Comparison of ENCODE assay signal across 26 cellular contexts in the genomic region with DNA sequence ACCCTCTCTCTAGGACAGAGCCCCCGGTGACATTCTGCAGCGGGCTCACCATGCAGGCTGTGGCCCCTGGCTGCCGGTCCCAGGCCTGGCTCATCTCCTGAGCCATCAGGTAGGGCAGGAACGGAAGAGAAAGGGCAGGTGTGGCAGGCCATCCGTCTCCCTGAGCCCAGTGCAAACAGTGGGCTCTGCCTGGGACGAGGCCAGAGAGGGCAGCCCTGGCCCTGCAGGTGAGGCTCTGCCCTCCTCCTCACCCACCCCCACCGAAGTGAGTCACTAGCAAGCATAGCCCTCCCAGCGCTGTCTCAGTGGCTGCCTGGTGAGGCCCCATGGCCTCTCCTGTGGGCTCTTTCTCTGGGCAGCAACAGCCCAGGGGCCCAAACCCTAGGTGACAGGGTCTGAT. TPM values are rescaled to one million over a fixed set of nuclear protein-coding genes. Genes with fewer than 3 reads are reported as not detected.
DNase-seq lines count a peak whose midpoint lies in the region; ATAC-seq, FAIRE-seq and TF ChIP-seq lines count a peak whose summit lies in the region.
"Had no signal": no experiment of that assay in that cellular context is flagged by ENCODE, and none has a peak within 500 bp of the region (broad histone marks: within the 10 kb centered on the region; RNA-seq: fewer than 3 reads in every experiment).

No MANE protein-coding gene starts in this region.

- H3K36me3 Mint-ChIP-seq in activated naive CD8-positive, alpha-beta T cell treated with anti-CD3 and anti-CD28 coated beads for 36 hours, result no peaks in the 10 kb centered on the region

- no peaks in the 10 kb centered on the region for H3K4me1 ChIP-seq in spleen
- H3K4me1 ChIP-seq: BE2C, psoas muscle, upper lobe of left lung had no signal

- peaks cover 4% of the 10 kb centered on the region for H3K27me3 Mint-ChIP-seq in activated naive CD8-positive, alpha-beta T cell treated with anti-CD3 and anti-CD28 coated beads for 36 hours
- H3K27me3 Mint-ChIP-seq: central memory CD8-positive, alpha-beta T cell had no signal

- H3K27me3 ChIP-seq in spleen (replicated peaks in 1 of 7), result peaks cover 0 to 46% (median 0%) of the 10 kb centered on the region in 7 donors
- H3K27me3 ChIP-seq: upper lobe of left lung had no signal

- intact Hi-C loops in left colon (cut with DNase I, micrococcal nuclease) (no loop called here), spleen (cut with DNase I; ENCODE audit: low total_unique reads) (no loop called here)

- H3K4me3 Mint-ChIP-seq in activated naive CD8-positive, alpha-beta T cell treated with anti-CD3 and anti-CD28 coated beads for 36 hours, result no peak overlapping the region
- H3K4me3 Mint-ChIP-seq: activated CD4-positive, alpha-beta T cell treated with anti-CD3 and anti-CD28 coated beads, Interleukin-2, amount 10 ng/mL, durations not matched to agents 7 days and 5 days; central memory CD8-positive, alpha-beta T cell had no signal

- DNase-seq in NCI-H1417 (lab: John Stamatoyannopoulos, UW) (peak in 2 of 3 experiments; percentile 66 to 76), NCI-H1417 treated with DMSO at 0.1 percent for 48 hours (lab: John Stamatoyannopoulos, UW) (no peak), HTR-8/SVneo (ENCODE audit: insufficient read length, low spot score) (no peak), RWPE1 (ENCODE audit: low spot score) (peak; percentile 34), left colon (no peak), spleen (no peak)
- DNase-seq in activated naive CD8-positive, alpha-beta T cell treated with anti-CD3 and anti-CD28 coated beads for 36 hours, result no peak
- DNase-seq: activated CD4-positive, alpha-beta T cell treated with anti-CD3 and anti-CD28 coated beads, Interleukin-2, amount 10 ng/mL, durations not matched to agents 7 days and 5 days; activated naive CD4-positive, alpha-beta T cell treated with Interleukin-2 at 50 U/mL for 16 hours; BE2C; erythroblast; GOT3; IMR-90; midbrain; MM.1S; NCI-H2081; psoas muscle; small intestine; stimulated activated CD4-positive, alpha-beta T cell treated with anti-CD3 and anti-CD28 coated beads, Interleukin-4, amount 100 ng/mL, for 24 hours; SW 1271; upper lobe of left lung had no signal

- no peak overlapping the region for H3K27ac ChIP-seq in RWPE1
- no peak overlapping the region for H3K27ac ChIP-seq in spleen
- H3K27ac ChIP-seq: psoas muscle, upper lobe of left lung had no signal

- no peaks in the 10 kb centered on the region for H3K9me3 ChIP-seq in spleen
- H3K9me3 ChIP-seq: BE2C, psoas muscle, upper lobe of left lung had no signal

- 68 to 83% (median 71%) methylated on average over 8 of the region's 8 CpGs; no CpG with 5 or more reads in 1 of the 5 donors for WGBS in spleen, 5 donors

- POLR2A ChIA-PET in RWPE1 (lab: Yijun Ruan, JAX; ENCODE audit: low non-redundant PET), result no interaction called here

- CTCF ChIA-PET in RWPE1 (lab: Yijun Ruan, JAX), result interaction anchor here (0.6 to 1.8 kb wide), 4 partner anchors 7 to 27 kb away, joined by 4 to 8 read pairs (median 5); a partner anchor contains a TSS

- no peak overlapping the region for H3K27ac Mint-ChIP-seq in activated naive CD8-positive, alpha-beta T cell treated with anti-CD3 and anti-CD28 coated beads for 36 hours
- H3K27ac Mint-ChIP-seq: activated CD4-positive, alpha-beta T cell treated with anti-CD3 and anti-CD28 coated beads, Interleukin-2, amount 10 ng/mL, durations not matched to agents 7 days and 5 days had no signal

- no peak overlapping the region for H3K4me3 ChIP-seq in spleen
- H3K4me3 ChIP-seq: psoas muscle, upper lobe of left lung had no signal

- H3K4me1 Mint-ChIP-seq in activated naive CD8-positive, alpha-beta T cell treated with anti-CD3 and anti-CD28 coated beads for 36 hours, result peaks cover 5% of the 10 kb centered on the region
- H3K4me1 Mint-ChIP-seq: activated CD4-positive, alpha-beta T cell treated with anti-CD3 and anti-CD28 coated beads, Interleukin-2, amount 10 ng/mL, durations not matched to agents 7 days and 5 days; central memory CD8-positive, alpha-beta T cell had no signal

- H3K9me3 Mint-ChIP-seq in activated naive CD8-positive, alpha-beta T cell treated with anti-CD3 and anti-CD28 coated beads for 36 hours, result no peaks in the 10 kb centered on the region
- H3K9me3 Mint-ChIP-seq: activated CD4-positive, alpha-beta T cell treated with anti-CD3 and anti-CD28 coated beads, Interleukin-2, amount 10 ng/mL, durations not matched to agents 7 days and 5 days; central memory CD8-positive, alpha-beta T cell had no signal

- no peak for TF ChIP-seq POLR2A in spleen (IDR thresholded peaks at IDR 0.05)

- peaks cover 0 to 26% (median 2%) of the 10 kb centered on the region in 6 donors for H3K36me3 ChIP-seq in spleen
- H3K36me3 ChIP-seq: BE2C had no signal

- FAIRE-seq in HTR-8/SVneo (lab: Jason Lieb, UNC), result peak; percentile 23
- FAIRE-seq: small intestine had no signal

- TF ChIP-seq CTCF in RWPE1 (conservative IDR thresholded peaks at IDR 0.05; ENCODE audit: low read depth) (no peak), spleen (IDR thresholded peaks at IDR 0.05 in 8 of 11, conservative IDR thresholded peaks at IDR 0.05 in 3 of 11) (no peak)

- ATAC-seq in left colon (peak; percentile 6), HG03571 (IDR thresholded peaks at IDR 0.05; ENCODE audit: unreplicated experiment) (no peak)
- ATAC-seq: psoas muscle had no signal

RNA-seq across cellular contexts. Expression of a gene that starts 14.5 kb away (rescaled TPM):
- total RNA-seq in left colon (1 to 10 TPM; 1.4 to 2.4 TPM), spleen (not detected)
- total RNA-seq in activated naive CD8-positive, alpha-beta T cell treated with anti-CD3 and anti-CD28 coated beads for 36 hours, result not detected
- not detected for polyA plus RNA-seq in spleen
- total RNA-seq: A172; activated CD4-positive, alpha-beta T cell treated with anti-CD3 and anti-CD28 coated beads, Interleukin-2, amount 10 ng/mL, durations not matched to agents 7 days and 5 days; IMR-90; psoas muscle; RPMI7951; upper lobe of left lung had no signal
- polyA plus RNA-seq: IMR-90, neural cell had no signal

RNA-seq across cellular contexts. Expression of a gene that starts 22.4 kb away (rescaled TPM):
- total RNA-seq in left colon (10 to 100 TPM; 55.4 to 69.3 TPM), spleen (10 to 100 TPM; 11.9 to 39.4 (median 26.5) TPM)
- total RNA-seq in activated naive CD8-positive, alpha-beta T cell treated with anti-CD3 and anti-CD28 coated beads for 36 hours, result 1 to 10 TPM; 1.6 to 1.9 TPM
- 10 to 100 TPM in 2 of 3 donors, 1 to 10 TPM in 1; 5.2 to 23.8 (median 17.2) TPM for polyA plus RNA-seq in spleen

RNA-seq across cellular contexts. Expression of a gene that starts 26.1 kb away (rescaled TPM):
- total RNA-seq in left colon (10 to 100 TPM; 52.3 to 70.3 TPM), spleen (not detected)
- total RNA-seq in activated naive CD8-positive, alpha-beta T cell treated with anti-CD3 and anti-CD28 coated beads for 36 hours, result not detected
- polyA plus RNA-seq in spleen, result not detected
- total RNA-seq: A172; activated CD4-positive, alpha-beta T cell treated with anti-CD3 and anti-CD28 coated beads, Interleukin-2, amount 10 ng/mL, durations not matched to agents 7 days and 5 days; IMR-90; psoas muscle; RPMI7951; upper lobe of left lung had no signal
- polyA plus RNA-seq: IMR-90, neural cell, psoas muscle had no signal

RNA-seq across cellular contexts. Expression of a gene that starts 27.2 kb away (rescaled TPM):
- total RNA-seq in left colon, result under 1 TPM in 1 of 2 donors, not detected in 1; 0.31 TPM
- not detected for total RNA-seq in activated naive CD8-positive, alpha-beta T cell treated with anti-CD3 and anti-CD28 coated beads for 36 hours
- not detected for total RNA-seq in spleen
- not detected for polyA plus RNA-seq in spleen
- total RNA-seq: activated CD4-positive, alpha-beta T cell treated with anti-CD3 and anti-CD28 coated beads, Interleukin-2, amount 10 ng/mL, durations not matched to agents 7 days and 5 days; IMR-90; psoas muscle; RPMI7951 had no signal
- polyA plus RNA-seq: IMR-90, neural cell, psoas muscle had no signal

RNA-seq across cellular contexts. Expression of a gene that starts 37.2 kb away (rescaled TPM):
- total RNA-seq in left colon (1 to 10 TPM; 3.1 to 3.2 TPM), spleen (1 to 10 TPM; 1.5 to 6.0 (median 3.0) TPM)
- total RNA-seq in activated naive CD8-positive, alpha-beta T cell treated with anti-CD3 and anti-CD28 coated beads for 36 hours, result 1 to 10 TPM in 1 of 2 experiments, under 1 TPM in 1; 0.74 to 1.2 TPM
- polyA plus RNA-seq in spleen, result 1 to 10 TPM in 1 of 3 donors, under 1 TPM in 2; 0.48 to 1.5 (median 0.85) TPM

Comparison
In these comparisons a context has a peak if more than half of its experiments do, and no peak if none do; other contexts are left out.
1. DNase-seq: peak in NCI-H1417 (2 of 3) and RWPE1 (single experiment); none in NCI-H1417 treated with DMSO at 0.1 percent for 48 hours (single experiment), HTR-8/SVneo (single experiment), left colon (0 of 2), activated naive CD8-positive, alpha-beta T cell treated with anti-CD3 and anti-CD28 coated beads for 36 hours (single experiment) and spleen (single experiment).
2. RNA of a gene that starts 22.4 kb away (total RNA-seq): 55.4 to 69.3 TPM in left colon and 11.9 to 39.4 TPM in spleen; 1.6 to 1.9 TPM in activated naive CD8-positive, alpha-beta T cell treated with anti-CD3 and anti-CD28 coated beads for 36 hours; every median in the first group is over 4 times any median in the second.
3. RNA of a gene that starts 26.1 kb away (total RNA-seq): 52.3 to 70.3 TPM in left colon; not detected in activated naive CD8-positive, alpha-beta T cell treated with anti-CD3 and anti-CD28 coated beads for 36 hours and not detected in spleen; every median in the first group is over 10 times any median in the second.